Comparison of ENCODE assay signal across 9 cellular contexts in the genomic region with DNA sequence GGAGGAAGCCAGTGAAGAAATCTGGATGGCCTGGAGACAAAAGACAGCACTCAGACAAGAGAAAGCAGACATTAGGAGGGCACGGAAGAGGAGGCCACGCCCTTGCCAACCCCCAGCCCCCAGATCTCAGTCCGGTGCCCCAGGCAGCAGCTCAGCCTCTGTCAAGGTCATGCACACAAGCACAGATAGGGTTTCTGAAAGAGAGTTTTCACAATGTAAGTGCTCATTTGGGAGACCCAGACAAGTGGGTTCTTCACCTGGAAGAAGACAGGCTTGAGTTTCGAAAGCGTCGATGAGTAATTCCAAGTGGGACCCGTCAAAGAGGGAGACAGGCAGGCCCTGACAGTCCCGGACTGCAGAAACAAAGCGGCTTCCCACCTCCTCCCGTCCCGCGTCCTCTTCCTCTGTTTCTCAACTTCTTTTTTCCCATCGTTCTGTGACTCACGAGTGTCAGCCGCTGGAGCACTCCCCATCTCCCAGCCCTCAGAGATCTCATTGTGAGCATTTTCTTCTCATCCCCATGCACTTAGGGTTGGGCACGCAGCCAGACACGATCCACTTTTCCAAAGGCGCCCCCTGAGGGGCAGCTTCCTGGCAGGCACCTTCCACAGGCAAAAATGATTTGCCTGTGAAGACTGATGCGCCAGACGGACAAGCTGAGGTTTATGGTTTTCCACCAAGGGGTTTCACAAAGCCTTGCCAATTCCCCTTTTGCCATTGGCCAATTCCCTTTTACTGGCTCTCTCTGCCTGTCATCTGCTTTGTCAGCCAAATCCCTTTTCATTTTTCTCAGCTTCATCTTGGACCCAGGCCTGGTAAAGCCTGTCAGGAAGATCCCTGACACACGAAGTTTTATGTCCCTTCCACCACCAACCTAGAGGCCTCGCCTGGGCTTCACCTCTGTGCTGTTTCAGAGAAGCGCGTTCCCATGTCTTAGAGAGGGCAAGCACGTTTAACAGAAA.
DNase-seq lines count a peak whose midpoint lies in the region; ATAC-seq and TF ChIP-seq lines count a peak whose summit lies in the region.
"Had no signal": no experiment of that assay in that cellular context is flagged by ENCODE, and none has a peak within 500 bp of the region (broad histone marks: within the 10 kb centered on the region; RNA-seq: fewer than 3 reads in every experiment).

No MANE protein-coding gene starts in this region.

- peak; percentile 81 for ATAC-seq in gastroesophageal sphincter
- no peak for ATAC-seq in stimulated activated memory B cell treated with anti-CD40 and anti-IgM and Interleukin-4, amounts not matched to agents 10 μg/mL and 1 μg/mL and 100 μg/mL, for 72 hours
- ATAC-seq in CD8-positive, alpha-beta T cell: no peak
- no peak for ATAC-seq in HG03135 (IDR thresholded peaks at IDR 0.05; ENCODE audit: unreplicated experiment)

- no peaks in the 10 kb centered on the region for H3K9me3 Mint-ChIP-seq in stimulated activated memory B cell treated with anti-CD40 and anti-IgM and Interleukin-4, amounts not matched to agents 10 μg/mL and 1 μg/mL and 100 μg/mL, for 72 hours
- no peaks in the 10 kb centered on the region for H3K9me3 Mint-ChIP-seq in CD8-positive, alpha-beta T cell
- H3K9me3 Mint-ChIP-seq: H9 had no signal

- peak overlapping the region; percentile 86 for H3K27ac Mint-ChIP-seq in stimulated activated memory B cell treated with anti-CD40 and anti-IgM and Interleukin-4, amounts not matched to agents 10 μg/mL and 1 μg/mL and 100 μg/mL, for 72 hours
- H3K27ac Mint-ChIP-seq in CD8-positive, alpha-beta T cell: no peak overlapping the region
- H3K27ac Mint-ChIP-seq: H9 had no signal

- DNase-seq in HCEC 1CT: peak; percentile 47
- DNase-seq in SJSA1 (ENCODE audit: low read depth in 1 of 2, low spot score in 2 of 2): peak in 1 of 2 experiments; percentile 70
- no peak for DNase-seq in CD8-positive, alpha-beta T cell
- DNase-seq in iPS-NIHi7 (ENCODE audit: extremely low spot score): no peak
- DNase-seq: H9; stimulated activated naive CD4-positive, alpha-beta T cell treated with Interleukin-2 at 50 U/mL for 16 hours had no signal

- no peaks in the 10 kb centered on the region for H3K27me3 Mint-ChIP-seq in stimulated activated memory B cell treated with anti-CD40 and anti-IgM and Interleukin-4, amounts not matched to agents 10 μg/mL and 1 μg/mL and 100 μg/mL, for 72 hours
- H3K27me3 Mint-ChIP-seq in CD8-positive, alpha-beta T cell (ENCODE audit: low read depth): no peaks in the 10 kb centered on the region

- H3K4me3 Mint-ChIP-seq in stimulated activated memory B cell treated with anti-CD40 and anti-IgM and Interleukin-4, amounts not matched to agents 10 μg/mL and 1 μg/mL and 100 μg/mL, for 72 hours: peak overlapping the region; percentile 9
- H3K4me3 Mint-ChIP-seq in CD8-positive, alpha-beta T cell: no peak overlapping the region
- H3K4me3 Mint-ChIP-seq: H9 had no signal

- H3K36me3 ChIP-seq in SJSA1 (no peaks in the 10 kb centered on the region), gastroesophageal sphincter (no peaks in the 10 kb centered on the region)
- no peaks in the 10 kb centered on the region for H3K36me3 ChIP-seq in CD8-positive, alpha-beta T cell (ENCODE audit: insufficient read depth, low read length)

- CTCF ChIA-PET in CD8-positive, alpha-beta T cell (lab: Charles Lee): no interaction called here

- 55 to 81% methylated on average over 6 to 24 of the region's 25 CpGs for WGBS in gastroesophageal sphincter (ENCODE audit: low coverage in 1 of 2), 2 donors

- TF ChIP-seq POLR2A in gastroesophageal sphincter (IDR thresholded peaks at IDR 0.05): no peak

- H3K4me3 ChIP-seq in SJSA1: peak overlapping the region; percentile 6; the same call in 1 of the 2 replicates
- no peak overlapping the region for H3K4me3 ChIP-seq in gastroesophageal sphincter
- H3K4me3 ChIP-seq in CD8-positive, alpha-beta T cell (ENCODE audit: low read depth, low read length): no peak overlapping the region

- peaks cover 39% of the 10 kb centered on the region for H3K4me1 Mint-ChIP-seq in stimulated activated memory B cell treated with anti-CD40 and anti-IgM and Interleukin-4, amounts not matched to agents 10 μg/mL and 1 μg/mL and 100 μg/mL, for 72 hours
- peaks cover 10% of the 10 kb centered on the region for H3K4me1 Mint-ChIP-seq in CD8-positive, alpha-beta T cell (ENCODE audit: low read depth)

- peaks cover 58% of the 10 kb centered on the region for H3K4me1 ChIP-seq in SJSA1 (replicated peaks)
- H3K4me1 ChIP-seq in gastroesophageal sphincter: peaks cover 0 to 9% (median 0%) of the 10 kb centered on the region in 3 donors
- no peaks in the 10 kb centered on the region for H3K4me1 ChIP-seq in CD8-positive, alpha-beta T cell (ENCODE audit: insufficient read depth, low read length)

- H3K27ac ChIP-seq in SJSA1: peak overlapping the region; percentile 92
- peak overlapping the region in 2 of 4 donors; percentile 24 to 41 for H3K27ac ChIP-seq in gastroesophageal sphincter
- H3K27ac ChIP-seq in CD8-positive, alpha-beta T cell (ENCODE audit: low read depth, low read length): no peak overlapping the region

- H3K27me3 ChIP-seq in SJSA1 (replicated peaks): no peaks in the 10 kb centered on the region
- no peaks in the 10 kb centered on the region for H3K27me3 ChIP-seq in gastroesophageal sphincter
- no peaks in the 10 kb centered on the region for H3K27me3 ChIP-seq in CD8-positive, alpha-beta T cell (ENCODE audit: insufficient read depth, low read length)

- no peak for TF ChIP-seq CTCF in gastroesophageal sphincter (IDR thresholded peaks at IDR 0.05)
- TF ChIP-seq CTCF in CD8-positive, alpha-beta T cell (IDR thresholded peaks at IDR 0.05): no peak

- POLR2A ChIA-PET in CD8-positive, alpha-beta T cell (lab: Charles Lee): no interaction called here

- intact Hi-C loops in CD8-positive, alpha-beta T cell (cut with DNase I, micrococcal nuclease): no loop called here

- no peaks in the 10 kb centered on the region for H3K9me3 ChIP-seq in SJSA1 (replicated peaks)
- H3K9me3 ChIP-seq in gastroesophageal sphincter: no peaks in the 10 kb centered on the region
- H3K9me3 ChIP-seq in CD8-positive, alpha-beta T cell (ENCODE audit: low read length): no peaks in the 10 kb centered on the region

- no peak for TF ChIP-seq EP300 in gastroesophageal sphincter (IDR thresholded peaks at IDR 0.05)

- no peaks in the 10 kb centered on the region for H3K36me3 Mint-ChIP-seq in stimulated activated memory B cell treated with anti-CD40 and anti-IgM and Interleukin-4, amounts not matched to agents 10 μg/mL and 1 μg/mL and 100 μg/mL, for 72 hours
- no peaks in the 10 kb centered on the region for H3K36me3 Mint-ChIP-seq in CD8-positive, alpha-beta T cell
